In genomic region chr11:19923631-19924030, GRCh38 we compare ENCODE assay signal across 17 cellular contexts.
A peak's percentile ranks its signal among the peaks of the same experiment; 100 is the strongest.
DNase-seq lines count a peak whose midpoint lies in the region; ATAC-seq and TF ChIP-seq lines count a peak whose summit lies in the region.
"Had no signal": no experiment of that assay in that cellular context is flagged by ENCODE, and none has a peak within 500 bp of the region (broad histone marks: within the 10 kb centered on the region; RNA-seq: fewer than 3 reads in every experiment).

No MANE protein-coding gene starts in this region.

- peaks cover 10 to 40% of the 10 kb centered on the region in 2 experiments for H3K36me3 ChIP-seq in SK-N-SH (replicated peaks in 1 of 2; ENCODE audit: control insufficient read depth in 1 of 2, insufficient read depth in 2 of 2, low read length in 1 of 2)
- H3K36me3 ChIP-seq in SJCRH30: peaks cover 4% of the 10 kb centered on the region; the same call in 1 of the 2 replicates
- H3K36me3 ChIP-seq in thyroid gland: no peaks in the 10 kb centered on the region
- H3K36me3 ChIP-seq in suprapubic skin: no peaks in the 10 kb centered on the region
- H3K36me3 ChIP-seq: BLaER1, HAP-1 had no signal

- POLR2A ChIA-PET in SK-N-SH (lab: Yijun Ruan, JAX): no interaction called here

- peak overlapping the region; percentile 2; the same call in 1 of the 2 replicates for H3K9ac ChIP-seq in SK-N-SH
- H3K9ac ChIP-seq: BLaER1, GM23248 had no signal

- no peaks in the 10 kb centered on the region for H3K27me3 ChIP-seq in SK-N-SH (ENCODE audit: insufficient read depth)
- H3K27me3 ChIP-seq in SJCRH30: no peaks in the 10 kb centered on the region
- H3K27me3 ChIP-seq in thyroid gland: no peaks in the 10 kb centered on the region
- H3K27me3 ChIP-seq in suprapubic skin: no peaks in the 10 kb centered on the region
- H3K27me3 ChIP-seq: BLaER1 had no signal

- peak overlapping the region in 1 of 3 experiments; percentile 42 for H3K4me3 Mint-ChIP-seq in nephron
- H3K4me3 Mint-ChIP-seq: CD8-positive, alpha-beta T cell had no signal

- H3K79me2 ChIP-seq in SK-N-SH (ENCODE audit: insufficient read depth): peaks cover 75% of the 10 kb centered on the region

- H4K20me1 ChIP-seq in SK-N-SH (ENCODE audit: insufficient read depth): no peaks in the 10 kb centered on the region
- H4K20me1 ChIP-seq: BLaER1 had no signal

- H3K27me3 Mint-ChIP-seq in nephron (ENCODE audit: low read depth): no peaks in the 10 kb centered on the region

- no peak for ATAC-seq in SK-N-SH treated with all-trans-retinoic acid at 6 μM for 48 hours
- ATAC-seq: A549; CD8-positive, alpha-beta T cell had no signal

- peak overlapping the region in 2 of 3 experiments; percentile 87 to 92 for H3K27ac Mint-ChIP-seq in nephron
- H3K27ac Mint-ChIP-seq: CD8-positive, alpha-beta T cell had no signal

- H3K4me1 Mint-ChIP-seq in nephron: peaks cover 59% of the 10 kb centered on the region

- H2AFZ ChIP-seq in SK-N-SH (ENCODE audit: low read depth): no peak overlapping the region
- H2AFZ ChIP-seq: GM23248 had no signal

- H3F3A ChIP-seq in SK-N-SH (replicated peaks; ENCODE audit: insufficient read depth): peaks cover 52% of the 10 kb centered on the region

- TF ChIP-seq RAD21 in SK-N-SH (IDR thresholded peaks at IDR 0.05; ENCODE audit: low read length): no peak

- H3K4me2 ChIP-seq in SK-N-SH: no peak overlapping the region
- H3K4me2 ChIP-seq: A549, BLaER1 had no signal

- no peak overlapping the region for H3K4me3 ChIP-seq in SK-N-SH (ENCODE audit: low read depth in 2 of 2, low read length in 1 of 2)
- no peak overlapping the region for H3K4me3 ChIP-seq in SJCRH30
- no peak overlapping the region for H3K4me3 ChIP-seq in thyroid gland (replicated peaks in 1 of 3)
- no peak overlapping the region for H3K4me3 ChIP-seq in suprapubic skin
- H3K4me3 ChIP-seq: A549, BLaER1, GM23248, HAP-1 had no signal

- intact Hi-C loops in thyroid gland (cut with DNase I): no loop called here

- no peaks in the 10 kb centered on the region for H3K9me3 ChIP-seq in SK-N-SH
- no peaks in the 10 kb centered on the region for H3K9me3 ChIP-seq in SJCRH30 (replicated peaks)
- no peaks in the 10 kb centered on the region for H3K9me3 ChIP-seq in thyroid gland
- H3K9me3 ChIP-seq in suprapubic skin: no peaks in the 10 kb centered on the region
- H3K9me3 ChIP-seq: A549, BLaER1, HAP-1 had no signal

- TF ChIP-seq POLR2A in thyroid gland (IDR thresholded peaks at IDR 0.05) (no peak), suprapubic skin (IDR thresholded peaks at IDR 0.05) (no peak)

- TF ChIP-seq EP300 in SK-N-SH (IDR thresholded peaks at IDR 0.05; ENCODE audit: borderline replicate concordance in 1 of 2, low read depth in 1 of 2, low read length in 1 of 2) (no peak), suprapubic skin (IDR thresholded peaks at IDR 0.05) (no peak)

- no peaks in the 10 kb centered on the region for H3K9me2 ChIP-seq in SK-N-SH

- peaks cover 20 to 61% of the 10 kb centered on the region in 2 experiments for H3K4me1 ChIP-seq in SK-N-SH (ENCODE audit: control insufficient read depth in 1 of 2, insufficient read depth in 2 of 2, low read depth in 1 of 2, low read length in 1 of 2)
- H3K4me1 ChIP-seq in SJCRH30: peaks cover 48% of the 10 kb centered on the region
- H3K4me1 ChIP-seq in thyroid gland: peaks cover 44 to 80% of the 10 kb centered on the region in 2 donors
- no peaks in the 10 kb centered on the region for H3K4me1 ChIP-seq in suprapubic skin
- H3K4me1 ChIP-seq: BLaER1, HAP-1 had no signal

- TF ChIP-seq CTCF in SK-N-SH (IDR thresholded peaks at IDR 0.05) (no peak), nephron (IDR thresholded peaks at IDR 0.05; ENCODE audit: unreplicated experiment in 3 of 3) (no peak), thyroid gland (IDR thresholded peaks at IDR 0.05) (no peak), suprapubic skin (IDR thresholded peaks at IDR 0.05) (no peak)

- H3K27ac ChIP-seq in SK-N-SH (ENCODE audit: low read depth in 2 of 2, low read length in 1 of 2): peak overlapping the region; percentile 95 to 100
- H3K27ac ChIP-seq in SJCRH30: peak overlapping the region; percentile 72
- peak overlapping the region in 2 of 3 donors; percentile 59 to 93 for H3K27ac ChIP-seq in thyroid gland
- H3K27ac ChIP-seq in suprapubic skin: no peak overlapping the region
- H3K27ac ChIP-seq: 22Rv1, A549, BLaER1, HL-60 had no signal

- CTCF ChIA-PET in SK-N-SH (lab: Yijun Ruan, JAX): interaction anchor here (1.5 to 2.7 kb wide), 3 partner anchors 20 to 28 kb away, joined by 4 to 13 read pairs (median 5); no protein-coding TSS in a partner anchor

- no peaks in the 10 kb centered on the region for H3K36me3 Mint-ChIP-seq in nephron (ENCODE audit: low read depth)
- H3K36me3 Mint-ChIP-seq: CD8-positive, alpha-beta T cell had no signal

- DNase-seq in SK-N-SH (no peak), SJCRH30 (peak in 1 of 2 experiments; percentile 43), thyroid gland (no peak), NCI-H187 treated with DMSO at 0.1 percent for 48 hours (lab: John Stamatoyannopoulos, UW) (no peak), suprapubic skin (ENCODE audit: low spot score in 2 of 2) (no peak)
- no peak for DNase-seq in activated naive CD4-positive, alpha-beta T cell treated with anti-CD3 and anti-CD28 coated beads, Interleukin-2, amount 50 U/mL, for 16 hours
- DNase-seq: Calu3; CD8-positive, alpha-beta T cell; DMS79 treated with DMSO at 0.1 percent for 48 hours; GM23248 had no signal

- WGBS in SK-N-SH (ENCODE audit: low lambda C conversion rate): 83% methylated on average over 1 of the region's 1 CpG
- WGBS in thyroid gland, 2 donors: 93% methylated on average over 1 of the region's 1 CpG
- 98% methylated on average over 1 of the region's 1 CpG for WGBS in suprapubic skin

- H3K9me3 Mint-ChIP-seq in nephron: no peaks in the 10 kb centered on the region
- H3K9me3 Mint-ChIP-seq: CD8-positive, alpha-beta T cell had no signal

TF ChIP-seq in SK-N-SH, 30 proteins besides CTCF, POLR2A, EP300 and RAD21:
- no peak for TF ChIP-seq JUND (IDR thresholded peaks at IDR 0.05)
- no peak for TF ChIP-seq RFX5 (IDR thresholded peaks at IDR 0.05; ENCODE audit: low read length)
- TF ChIP-seq MXI1 (IDR thresholded peaks at IDR 0.05; ENCODE audit: low read depth, low read length): no peak
- no peak for TF ChIP-seq POLR2AphosphoS5 (IDR thresholded peaks at IDR 0.05; ENCODE audit: low read depth, low read length)
- TF ChIP-seq IRF3 (IDR thresholded peaks at IDR 0.05; ENCODE audit: low read depth, low read length): no peak

TF ChIP-seq in SK-N-SH treated with all-trans-retinoic acid at 6 μM for 48 hours, 23 proteins besides CTCF, POLR2A, EP300 and RAD21:
- TF ChIP-seq SNAI2 (CRISPR knock-in tag; IDR thresholded peaks at IDR 0.05) (no peak), ZC3H10 (CRISPR knock-in tag; IDR thresholded peaks at IDR 0.05) (no peak), RARB (CRISPR knock-in tag; IDR thresholded peaks at IDR 0.05) (no peak), TCF4 (CRISPR knock-in tag; IDR thresholded peaks at IDR 0.05; ENCODE audit: borderline replicate concordance) (no peak), PATZ1 (CRISPR knock-in tag; IDR thresholded peaks at IDR 0.05; ENCODE audit: borderline replicate concordance) (no peak), ARNTL (CRISPR knock-in tag; IDR thresholded peaks at IDR 0.05; ENCODE audit: borderline replicate concordance, low read depth) (no peak), ZNF565 (CRISPR knock-in tag; conservative IDR thresholded peaks at IDR 0.05; ENCODE audit: low read depth) (no peak), CSDC2 (CRISPR knock-in tag; IDR thresholded peaks at IDR 0.05) (no peak), TOX (CRISPR knock-in tag; IDR thresholded peaks at IDR 0.05; ENCODE audit: borderline replicate concordance) (no peak), OSR1 (CRISPR knock-in tag; IDR thresholded peaks at IDR 0.05) (no peak), ZNF70 (CRISPR knock-in tag; IDR thresholded peaks at IDR 0.05) (no peak)
